15 cellular contexts compared by ENCODE assay signal in the genomic region with DNA sequence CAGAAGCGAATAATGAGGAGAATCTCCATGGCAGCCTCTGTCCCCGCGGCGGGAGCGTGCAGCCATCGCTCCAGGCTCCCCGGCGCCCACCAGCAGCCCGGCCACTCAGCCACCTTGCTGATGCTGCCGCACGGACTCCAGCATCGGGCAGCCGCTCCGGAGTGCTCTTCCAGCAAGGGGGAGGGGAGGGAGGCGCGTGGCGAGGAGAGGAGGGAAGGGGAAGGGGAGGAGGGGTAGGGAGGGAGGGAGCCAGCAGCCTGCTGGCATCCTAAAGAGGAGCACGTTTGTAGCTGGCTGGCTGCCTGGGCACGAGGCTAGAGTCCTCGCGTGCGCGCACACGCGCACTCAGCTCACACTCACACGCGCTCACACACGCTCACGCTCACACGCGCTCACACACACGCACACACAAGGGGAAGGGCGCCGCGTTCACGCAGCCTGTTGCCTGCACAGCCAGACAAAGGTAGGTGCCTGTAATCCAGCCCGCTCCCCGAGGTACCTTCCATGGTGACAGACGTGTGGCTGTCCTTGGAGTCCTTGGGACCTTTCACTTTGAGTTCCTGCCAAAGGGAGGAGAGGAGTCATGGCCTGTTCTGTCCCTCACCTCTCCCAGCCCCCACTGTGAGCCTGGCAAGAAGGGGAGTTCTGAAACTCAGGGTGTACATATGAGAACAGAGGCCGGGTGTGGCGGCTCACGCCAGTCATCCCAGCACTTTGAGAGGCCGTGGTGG.
DNase-seq lines count a peak whose midpoint lies in the region; ATAC-seq and TF ChIP-seq lines count a peak whose summit lies in the region.
"Had no signal": no experiment of that assay in that cellular context is flagged by ENCODE, and none has a peak within 500 bp of the region (broad histone marks: within the 10 kb centered on the region; RNA-seq: fewer than 3 reads in every experiment).

No MANE protein-coding gene starts in this region.

- peak; percentile 48 to 69 (median 62) for ATAC-seq in heart right ventricle
- ATAC-seq in HG03108 (IDR thresholded peaks at IDR 0.05; ENCODE audit: unreplicated experiment) = no peak
- ATAC-seq: natural killer cell treated with Interleukin-12 subunit alpha and Interleukin-12 subunit beta and Interleukin-15 and Interleukin-18, amount 100 ng/mL, for 72 hours; T-cell had no signal

- H3K27me3 ChIP-seq in NT2/D1 (ENCODE audit: insufficient read depth, insufficient read length) (no peaks in the 10 kb centered on the region), heart right ventricle (no peaks in the 10 kb centered on the region), osteoblast (ENCODE audit: insufficient read depth, low read length) (no peaks in the 10 kb centered on the region), breast epithelium (no peaks in the 10 kb centered on the region)
- H3K27me3 ChIP-seq: tibial artery had no signal

- H3K9me3 ChIP-seq in NT2/D1 (ENCODE audit: insufficient read depth, low read length) = no peaks in the 10 kb centered on the region
- no peaks in the 10 kb centered on the region for H3K9me3 ChIP-seq in heart right ventricle
- H3K9me3 ChIP-seq in osteoblast (ENCODE audit: low read depth, low read length) = no peaks in the 10 kb centered on the region
- no peaks in the 10 kb centered on the region for H3K9me3 ChIP-seq in breast epithelium
- H3K9me3 ChIP-seq: tibial artery had no signal

- WGBS in heart right ventricle, 2 donors = 49 to 61% methylated on average over 40 to 43 of the region's 43 CpGs

- TF ChIP-seq POLR2A in breast epithelium (IDR thresholded peaks at IDR 0.05) = no peak

- intact Hi-C loops in heart right ventricle (cut with DNase I) = no loop called here
- intact Hi-C loops in breast epithelium (cut with DNase I; ENCODE audit: low total_unique reads) = no loop called here

- H3K36me3 ChIP-seq in NT2/D1 (ENCODE audit: insufficient read depth, insufficient read length, low read length) (peaks cover 22% of the 10 kb centered on the region), heart right ventricle (peaks cover 0 to 93% (median 8%) of the 10 kb centered on the region in 9 donors), osteoblast (ENCODE audit: insufficient read depth, low read length) (peaks cover 30% of the 10 kb centered on the region), breast epithelium (no peaks in the 10 kb centered on the region)

- H3K4me1 ChIP-seq in NT2/D1 (ENCODE audit: insufficient read depth, insufficient read length) = peaks cover 16% of the 10 kb centered on the region
- peaks cover 7 to 73% (median 51%) of the 10 kb centered on the region in 9 donors for H3K4me1 ChIP-seq in heart right ventricle
- H3K4me1 ChIP-seq in osteoblast (ENCODE audit: insufficient read depth, low read length) = peaks cover 10% of the 10 kb centered on the region
- H3K4me1 ChIP-seq in breast epithelium = peaks cover 0 to 4% of the 10 kb centered on the region in 2 donors

- TF ChIP-seq CTCF in heart right ventricle (IDR thresholded peaks at IDR 0.05) = no peak
- no peak for TF ChIP-seq CTCF in osteoblast (IDR thresholded peaks at IDR 0.05; ENCODE audit: extremely low read depth, low read depth, low read length)
- TF ChIP-seq CTCF in breast epithelium (IDR thresholded peaks at IDR 0.05) = no peak

- H4K20me1 ChIP-seq in osteoblast (ENCODE audit: insufficient read depth, low read length) = peaks cover 14% of the 10 kb centered on the region

- H2AFZ ChIP-seq in osteoblast (ENCODE audit: low read length) = no peak overlapping the region

- DNase-seq in NCI-H1417 (lab: John Stamatoyannopoulos, UW) (peak; percentile 60 to 85 (median 79)), NCI-H1417 treated with DMSO at 0.1 percent for 48 hours (lab: John Stamatoyannopoulos, UW) (no peak), NT2/D1 (ENCODE audit: low read depth, low spot score) (no peak), heart right ventricle (peak; percentile 61 to 62), osteoblast (ENCODE audit: insufficient read length, low spot score, missing footprints) (peak; percentile 36), breast epithelium (ENCODE audit: low spot score in 2 of 2) (no peak), kidney glomerular epithelial cell (lab: John Stamatoyannopoulos, UW) (no peak)
- DNase-seq: 8988T; activated effector memory CD4-positive, alpha-beta T cell treated with anti-CD3 and anti-CD28 coated beads, Interleukin-2, amount 50 U/mL, for 16 hours; cerebellar nuclear complex; T-cell; tibial artery had no signal

- H3K4me3 ChIP-seq in NT2/D1 (ENCODE audit: insufficient read length, low read depth) = no peak overlapping the region
- H3K4me3 ChIP-seq in heart right ventricle = no peak overlapping the region
- no peak overlapping the region for H3K4me3 ChIP-seq in osteoblast (ENCODE audit: insufficient read depth, low read length)
- H3K4me3 ChIP-seq in breast epithelium = no peak overlapping the region
- H3K4me3 ChIP-seq: smooth muscle cell, tibial artery had no signal

- H3K27ac ChIP-seq in heart right ventricle (peak overlapping the region in 9 of 10 donors; percentile 16 to 79 (median 64)), osteoblast (ENCODE audit: low read depth, low read length) (no peak overlapping the region), breast epithelium (no peak overlapping the region)
- H3K27ac ChIP-seq: tibial artery had no signal

- no peak overlapping the region for H3K4me2 ChIP-seq in osteoblast (ENCODE audit: insufficient read depth, low read length)
- H3K4me2 ChIP-seq: smooth muscle cell had no signal

- H3K9ac ChIP-seq in NT2/D1 (ENCODE audit: insufficient read length, low read depth) = peak overlapping the region; percentile 42

- H3K79me2 ChIP-seq in osteoblast (ENCODE audit: insufficient read depth, low read length) = no peaks in the 10 kb centered on the region

Comparison
In these comparisons a context has a peak if more than half of its experiments do, and no peak if none do; other contexts are left out.
1. DNase-seq: peak in NCI-H1417 (3 of 3), heart right ventricle (2 of 2) and osteoblast (single experiment); none in NCI-H1417 treated with DMSO at 0.1 percent for 48 hours (single experiment), NT2/D1 (single experiment), breast epithelium (0 of 2) and kidney glomerular epithelial cell (single experiment).
2. H3K27ac ChIP-seq: peak in heart right ventricle (9 of 10); none in osteoblast (single experiment) and breast epithelium (0 of 2).